ENCODE assay signal across 1 cellular context in the genomic region with DNA sequence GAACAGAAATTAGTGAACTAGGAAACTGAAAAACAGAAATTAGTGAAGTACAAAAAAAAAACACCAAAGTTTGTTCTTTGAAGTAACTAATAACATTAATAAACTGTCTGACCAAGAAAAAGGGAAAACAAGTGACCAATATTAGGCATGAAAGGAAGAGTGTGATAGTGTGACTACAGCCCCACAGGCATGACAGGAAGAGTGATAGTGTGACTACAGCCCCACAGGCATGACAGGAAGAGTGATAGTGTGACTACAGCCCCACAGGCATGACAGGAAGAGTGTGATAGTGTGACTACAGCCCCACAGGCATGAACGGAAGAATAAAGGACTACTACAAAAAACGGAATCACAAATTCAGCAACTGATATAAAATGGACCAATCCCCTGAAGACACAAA.
TF ChIP-seq lines count a peak whose summit lies in the region.
"Not testable (repeated sequence)": the region's sequence is repeated elsewhere in the genome, so short reads cannot be mapped to it uniquely, and the experiment has no call there.

No MANE protein-coding gene starts in this region.

TF ChIP-seq in K562, 482 proteins besides CTCF, POLR2A, EP300 and RAD21:
- TF ChIP-seq PKNOX1 (IDR thresholded peaks at IDR 0.05) (peak; percentile 65), ZKSCAN1 (IDR thresholded peaks at IDR 0.05; ENCODE audit: low read depth, low read length) (0 out of 2 replicates have a peak, but pooled peaks have one; percentile 35), ZNF512 (tag; IDR thresholded peaks at IDR 0.05) (peak; percentile 54), MEIS2 (IDR thresholded peaks at IDR 0.05; ENCODE audit: partially characterized antibody) (peak; percentile 83), ETV1 (tag; conservative IDR thresholded peaks at IDR 0.05; ENCODE audit: low read depth) (peak; percentile 41; the same call in 1 of the 2 replicates), PBX2 (tag; conservative IDR thresholded peaks at IDR 0.05; ENCODE audit: low read depth) (peak; percentile 77)
- not testable (repeated sequence) for TF ChIP-seq PBX2 (CRISPR knock-in tag; IDR thresholded peaks at IDR 0.05; ENCODE audit: low read depth)
